In the genomic region with DNA sequence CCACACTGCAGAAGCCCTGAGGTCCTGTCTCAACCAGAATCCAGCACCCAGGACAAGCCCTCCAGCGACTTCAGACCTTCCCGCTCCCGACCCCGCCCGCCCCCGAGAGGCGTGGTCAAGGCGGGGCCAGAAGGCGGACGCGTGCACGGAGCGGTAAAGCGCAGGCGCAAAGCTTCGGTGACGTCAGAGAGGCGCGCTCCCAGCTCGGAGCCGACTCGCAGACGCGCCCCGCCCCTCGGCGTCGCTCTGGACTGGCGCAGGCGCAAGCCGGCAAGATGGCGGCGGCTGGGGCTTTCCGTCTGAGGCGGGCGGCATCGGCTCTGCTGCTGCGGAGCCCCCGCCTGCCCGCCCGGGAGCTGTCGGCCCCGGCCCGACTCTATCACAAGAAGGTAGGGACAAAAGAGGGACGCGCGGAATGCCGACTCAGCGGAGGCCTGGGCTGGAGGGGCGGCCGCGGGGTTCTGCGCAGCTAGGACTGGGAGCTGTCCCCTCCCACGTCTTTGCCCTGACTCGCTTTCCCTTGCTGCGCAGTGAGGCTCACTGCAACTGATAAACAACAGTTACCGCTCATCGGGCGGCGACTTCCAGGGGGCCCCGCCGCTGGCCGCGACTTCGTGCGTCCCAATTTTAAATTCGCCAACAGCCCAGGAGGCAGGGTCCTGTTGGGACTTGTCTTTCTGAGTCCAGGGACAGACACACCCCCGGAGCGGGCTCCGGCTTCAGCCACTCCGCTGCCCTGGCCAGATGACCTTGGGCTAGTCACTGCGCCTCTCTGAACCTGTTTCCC, we compare ENCODE assay signal across 1 cellular context.
A peak's percentile ranks its signal among the peaks of the same experiment; 100 is the strongest.
TF ChIP-seq lines count a peak whose summit lies in the region.

A gene (plus strand): TSS at position 249 of the 787 bp plus-strand sequence. CDS start 27 bp downstream, at position 276.

TF ChIP-seq in GM12878, 131 proteins besides CTCF, POLR2A, EP300 and RAD21 (continued from another document and continues in another):
- TF ChIP-seq, protein P1, sequence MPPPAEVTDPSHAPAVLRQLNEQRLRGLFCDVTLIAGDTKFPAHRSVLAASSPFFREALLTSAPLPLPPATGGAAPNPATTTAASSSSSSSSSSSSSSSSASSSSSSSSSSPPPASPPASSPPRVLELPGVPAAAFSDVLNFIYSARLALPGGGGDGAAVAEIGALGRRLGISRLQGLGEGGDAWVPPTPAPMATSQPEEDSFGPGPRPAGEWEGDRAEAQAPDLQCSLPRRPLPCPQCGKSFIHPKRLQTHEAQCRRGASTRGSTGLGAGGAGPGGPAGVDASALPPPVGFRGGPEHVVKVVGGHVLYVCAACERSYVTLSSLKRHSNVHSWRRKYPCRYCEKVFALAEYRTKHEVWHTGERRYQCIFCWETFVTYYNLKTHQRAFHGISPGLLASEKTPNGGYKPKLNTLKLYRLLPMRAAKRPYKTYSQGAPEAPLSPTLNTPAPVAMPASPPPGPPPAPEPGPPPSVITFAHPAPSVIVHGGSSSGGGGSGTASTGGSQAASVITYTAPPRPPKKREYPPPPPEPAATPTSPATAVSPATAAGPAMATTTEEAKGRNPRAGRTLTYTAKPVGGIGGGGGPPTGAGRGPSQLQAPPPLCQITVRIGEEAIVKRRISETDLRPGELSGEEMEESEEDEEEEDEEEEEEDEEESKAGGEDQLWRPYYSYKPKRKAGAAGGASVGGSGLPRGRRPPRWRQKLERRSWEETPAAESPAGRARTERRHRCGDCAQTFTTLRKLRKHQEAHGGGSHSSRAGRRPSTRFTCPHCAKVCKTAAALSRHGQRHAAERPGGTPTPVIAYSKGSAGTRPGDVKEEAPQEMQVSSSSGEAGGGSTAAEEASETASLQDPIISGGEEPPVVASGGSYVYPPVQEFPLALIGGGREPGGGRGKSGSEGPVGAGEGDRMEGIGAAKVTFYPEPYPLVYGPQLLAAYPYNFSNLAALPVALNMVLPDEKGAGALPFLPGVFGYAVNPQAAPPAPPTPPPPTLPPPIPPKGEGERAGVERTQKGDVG (CRISPR knock-in tag; IDR thresholded peaks at IDR 0.05) = no peak
- TF ChIP-seq STAT3 (IDR thresholded peaks at IDR 0.05; ENCODE audit: low read depth, low read length) = no peak
- TF ChIP-seq EGR1 (IDR thresholded peaks at IDR 0.05; ENCODE audit: borderline replicate concordance in 1 of 2, low read depth in 2 of 2, low read length in 2 of 2) = peak in 1 of 2 experiments; percentile 57; a peak in 1 of 3 replicates
- no peak for TF ChIP-seq ASH2L (IDR thresholded peaks at IDR 0.05; ENCODE audit: borderline replicate concordance, low read depth)
- TF ChIP-seq, protein P2, sequence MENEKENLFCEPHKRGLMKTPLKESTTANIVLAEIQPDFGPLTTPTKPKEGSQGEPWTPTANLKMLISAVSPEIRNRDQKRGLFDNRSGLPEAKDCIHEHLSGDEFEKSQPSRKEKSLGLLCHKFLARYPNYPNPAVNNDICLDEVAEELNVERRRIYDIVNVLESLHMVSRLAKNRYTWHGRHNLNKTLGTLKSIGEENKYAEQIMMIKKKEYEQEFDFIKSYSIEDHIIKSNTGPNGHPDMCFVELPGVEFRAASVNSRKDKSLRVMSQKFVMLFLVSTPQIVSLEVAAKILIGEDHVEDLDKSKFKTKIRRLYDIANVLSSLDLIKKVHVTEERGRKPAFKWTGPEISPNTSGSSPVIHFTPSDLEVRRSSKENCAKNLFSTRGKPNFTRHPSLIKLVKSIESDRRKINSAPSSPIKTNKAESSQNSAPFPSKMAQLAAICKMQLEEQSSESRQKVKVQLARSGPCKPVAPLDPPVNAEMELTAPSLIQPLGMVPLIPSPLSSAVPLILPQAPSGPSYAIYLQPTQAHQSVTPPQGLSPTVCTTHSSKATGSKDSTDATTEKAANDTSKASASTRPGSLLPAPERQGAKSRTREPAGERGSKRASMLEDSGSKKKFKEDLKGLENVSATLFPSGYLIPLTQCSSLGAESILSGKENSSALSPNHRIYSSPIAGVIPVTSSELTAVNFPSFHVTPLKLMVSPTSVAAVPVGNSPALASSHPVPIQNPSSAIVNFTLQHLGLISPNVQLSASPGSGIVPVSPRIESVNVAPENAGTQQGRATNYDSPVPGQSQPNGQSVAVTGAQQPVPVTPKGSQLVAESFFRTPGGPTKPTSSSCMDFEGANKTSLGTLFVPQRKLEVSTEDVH (IDR thresholded peaks at IDR 0.05; ENCODE audit: low read depth, partially characterized antibody) = no peak
- TF ChIP-seq KLF5 (IDR thresholded peaks at IDR 0.05; ENCODE audit: partially characterized antibody) = peak; percentile 70
- TF ChIP-seq HDAC6 (IDR thresholded peaks at IDR 0.05; ENCODE audit: unreplicated experiment) = no peak
- TF ChIP-seq SIX5 (IDR thresholded peaks at IDR 0.05; ENCODE audit: low read depth, low read length, severe bottlenecking) = peak; percentile 40
- TF ChIP-seq TCF3 (IDR thresholded peaks at IDR 0.05; ENCODE audit: borderline replicate concordance, insufficient read depth, low read depth, low read length) = no peak
- TF ChIP-seq CHD1 (IDR thresholded peaks at IDR 0.05; ENCODE audit: low read depth, low read length) = 0 out of 2 replicates have a peak, but pooled peaks have one; percentile 60
- TF ChIP-seq RUNX3 (IDR thresholded peaks at IDR 0.05; ENCODE audit: low read length) = no peak
- TF ChIP-seq RELA (IDR thresholded peaks at IDR 0.05; ENCODE audit: borderline replicate concordance, partially characterized antibody) = peak; percentile 84
- peak; percentile 89; the same call in 1 of the 2 replicates for TF ChIP-seq TAF1 (IDR thresholded peaks at IDR 0.05; ENCODE audit: borderline replicate concordance, low read depth, low read length)
- TF ChIP-seq PML (IDR thresholded peaks at IDR 0.05; ENCODE audit: low read length) = no peak
- no peak for TF ChIP-seq ZNF207 (IDR thresholded peaks at IDR 0.05; ENCODE audit: borderline replicate concordance)
- TF ChIP-seq, protein P3, sequence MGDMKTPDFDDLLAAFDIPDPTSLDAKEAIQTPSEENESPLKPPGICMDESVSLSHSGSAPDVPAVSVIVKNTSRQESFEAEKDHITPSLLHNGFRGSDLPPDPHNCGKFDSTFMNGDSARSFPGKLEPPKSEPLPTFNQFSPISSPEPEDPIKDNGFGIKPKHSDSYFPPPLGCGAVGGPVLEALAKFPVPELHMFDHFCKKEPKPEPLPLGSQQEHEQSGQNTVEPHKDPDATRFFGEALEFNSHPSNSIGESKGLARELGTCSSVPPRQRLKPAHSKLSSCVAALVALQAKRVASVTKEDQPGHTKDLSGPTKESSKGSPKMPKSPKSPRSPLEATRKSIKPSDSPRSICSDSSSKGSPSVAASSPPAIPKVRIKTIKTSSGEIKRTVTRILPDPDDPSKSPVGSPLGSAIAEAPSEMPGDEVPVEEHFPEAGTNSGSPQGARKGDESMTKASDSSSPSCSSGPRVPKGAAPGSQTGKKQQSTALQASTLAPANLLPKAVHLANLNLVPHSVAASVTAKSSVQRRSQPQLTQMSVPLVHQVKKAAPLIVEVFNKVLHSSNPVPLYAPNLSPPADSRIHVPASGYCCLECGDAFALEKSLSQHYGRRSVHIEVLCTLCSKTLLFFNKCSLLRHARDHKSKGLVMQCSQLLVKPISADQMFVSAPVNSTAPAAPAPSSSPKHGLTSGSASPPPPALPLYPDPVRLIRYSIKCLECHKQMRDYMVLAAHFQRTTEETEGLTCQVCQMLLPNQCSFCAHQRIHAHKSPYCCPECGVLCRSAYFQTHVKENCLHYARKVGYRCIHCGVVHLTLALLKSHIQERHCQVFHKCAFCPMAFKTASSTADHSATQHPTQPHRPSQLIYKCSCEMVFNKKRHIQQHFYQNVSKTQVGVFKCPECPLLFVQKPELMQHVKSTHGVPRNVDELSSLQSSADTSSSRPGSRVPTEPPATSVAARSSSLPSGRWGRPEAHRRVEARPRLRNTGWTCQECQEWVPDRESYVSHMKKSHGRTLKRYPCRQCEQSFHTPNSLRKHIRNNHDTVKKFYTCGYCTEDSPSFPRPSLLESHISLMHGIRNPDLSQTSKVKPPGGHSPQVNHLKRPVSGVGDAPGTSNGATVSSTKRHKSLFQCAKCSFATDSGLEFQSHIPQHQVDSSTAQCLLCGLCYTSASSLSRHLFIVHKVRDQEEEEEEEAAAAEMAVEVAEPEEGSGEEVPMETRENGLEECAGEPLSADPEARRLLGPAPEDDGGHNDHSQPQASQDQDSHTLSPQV (IDR thresholded peaks at IDR 0.05) = 0 out of 2 replicates have a peak, but pooled peaks have one; percentile 21
- TF ChIP-seq, protein P4, sequence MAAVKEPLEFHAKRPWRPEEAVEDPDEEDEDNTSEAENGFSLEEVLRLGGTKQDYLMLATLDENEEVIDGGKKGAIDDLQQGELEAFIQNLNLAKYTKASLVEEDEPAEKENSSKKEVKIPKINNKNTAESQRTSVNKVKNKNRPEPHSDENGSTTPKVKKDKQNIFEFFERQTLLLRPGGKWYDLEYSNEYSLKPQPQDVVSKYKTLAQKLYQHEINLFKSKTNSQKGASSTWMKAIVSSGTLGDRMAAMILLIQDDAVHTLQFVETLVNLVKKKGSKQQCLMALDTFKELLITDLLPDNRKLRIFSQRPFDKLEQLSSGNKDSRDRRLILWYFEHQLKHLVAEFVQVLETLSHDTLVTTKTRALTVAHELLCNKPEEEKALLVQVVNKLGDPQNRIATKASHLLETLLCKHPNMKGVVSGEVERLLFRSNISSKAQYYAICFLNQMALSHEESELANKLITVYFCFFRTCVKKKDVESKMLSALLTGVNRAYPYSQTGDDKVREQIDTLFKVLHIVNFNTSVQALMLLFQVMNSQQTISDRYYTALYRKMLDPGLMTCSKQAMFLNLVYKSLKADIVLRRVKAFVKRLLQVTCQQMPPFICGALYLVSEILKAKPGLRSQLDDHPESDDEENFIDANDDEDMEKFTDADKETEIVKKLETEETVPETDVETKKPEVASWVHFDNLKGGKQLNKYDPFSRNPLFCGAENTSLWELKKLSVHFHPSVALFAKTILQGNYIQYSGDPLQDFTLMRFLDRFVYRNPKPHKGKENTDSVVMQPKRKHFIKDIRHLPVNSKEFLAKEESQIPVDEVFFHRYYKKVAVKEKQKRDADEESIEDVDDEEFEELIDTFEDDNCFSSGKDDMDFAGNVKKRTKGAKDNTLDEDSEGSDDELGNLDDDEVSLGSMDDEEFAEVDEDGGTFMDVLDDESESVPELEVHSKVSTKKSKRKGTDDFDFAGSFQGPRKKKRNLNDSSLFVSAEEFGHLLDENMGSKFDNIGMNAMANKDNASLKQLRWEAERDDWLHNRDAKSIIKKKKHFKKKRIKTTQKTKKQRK (IDR thresholded peaks at IDR 0.05; ENCODE audit: low read depth, low read length) = no peak
- no peak for TF ChIP-seq ZNF217 (IDR thresholded peaks at IDR 0.05)
- TF ChIP-seq, protein P5, sequence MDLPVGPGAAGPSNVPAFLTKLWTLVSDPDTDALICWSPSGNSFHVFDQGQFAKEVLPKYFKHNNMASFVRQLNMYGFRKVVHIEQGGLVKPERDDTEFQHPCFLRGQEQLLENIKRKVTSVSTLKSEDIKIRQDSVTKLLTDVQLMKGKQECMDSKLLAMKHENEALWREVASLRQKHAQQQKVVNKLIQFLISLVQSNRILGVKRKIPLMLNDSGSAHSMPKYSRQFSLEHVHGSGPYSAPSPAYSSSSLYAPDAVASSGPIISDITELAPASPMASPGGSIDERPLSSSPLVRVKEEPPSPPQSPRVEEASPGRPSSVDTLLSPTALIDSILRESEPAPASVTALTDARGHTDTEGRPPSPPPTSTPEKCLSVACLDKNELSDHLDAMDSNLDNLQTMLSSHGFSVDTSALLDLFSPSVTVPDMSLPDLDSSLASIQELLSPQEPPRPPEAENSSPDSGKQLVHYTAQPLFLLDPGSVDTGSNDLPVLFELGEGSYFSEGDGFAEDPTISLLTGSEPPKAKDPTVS (IDR thresholded peaks at IDR 0.05; ENCODE audit: low read depth, low read length) = no peak
- TF ChIP-seq IRF4 (IDR thresholded peaks at IDR 0.05; ENCODE audit: low read depth, low read length) = no peak
- no peak for TF ChIP-seq CEBPB (IDR thresholded peaks at IDR 0.05; ENCODE audit: borderline replicate concordance in 1 of 2, low read depth in 2 of 2, low read length in 2 of 2)
- TF ChIP-seq, protein P6, sequence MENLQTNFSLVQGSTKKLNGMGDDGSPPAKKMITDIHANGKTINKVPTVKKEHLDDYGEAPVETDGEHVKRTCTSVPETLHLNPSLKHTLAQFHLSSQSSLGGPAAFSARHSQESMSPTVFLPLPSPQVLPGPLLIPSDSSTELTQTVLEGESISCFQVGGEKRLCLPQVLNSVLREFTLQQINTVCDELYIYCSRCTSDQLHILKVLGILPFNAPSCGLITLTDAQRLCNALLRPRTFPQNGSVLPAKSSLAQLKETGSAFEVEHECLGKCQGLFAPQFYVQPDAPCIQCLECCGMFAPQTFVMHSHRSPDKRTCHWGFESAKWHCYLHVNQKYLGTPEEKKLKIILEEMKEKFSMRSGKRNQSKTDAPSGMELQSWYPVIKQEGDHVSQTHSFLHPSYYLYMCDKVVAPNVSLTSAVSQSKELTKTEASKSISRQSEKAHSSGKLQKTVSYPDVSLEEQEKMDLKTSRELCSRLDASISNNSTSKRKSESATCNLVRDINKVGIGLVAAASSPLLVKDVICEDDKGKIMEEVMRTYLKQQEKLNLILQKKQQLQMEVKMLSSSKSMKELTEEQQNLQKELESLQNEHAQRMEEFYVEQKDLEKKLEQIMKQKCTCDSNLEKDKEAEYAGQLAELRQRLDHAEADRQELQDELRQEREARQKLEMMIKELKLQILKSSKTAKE (IDR thresholded peaks at IDR 0.05; ENCODE audit: low read depth, poor library complexity, severe bottlenecking) = no peak
- TF ChIP-seq CBX3 (IDR thresholded peaks at IDR 0.05; ENCODE audit: borderline replicate concordance, low read depth) = no peak
- TF ChIP-seq, protein P7, sequence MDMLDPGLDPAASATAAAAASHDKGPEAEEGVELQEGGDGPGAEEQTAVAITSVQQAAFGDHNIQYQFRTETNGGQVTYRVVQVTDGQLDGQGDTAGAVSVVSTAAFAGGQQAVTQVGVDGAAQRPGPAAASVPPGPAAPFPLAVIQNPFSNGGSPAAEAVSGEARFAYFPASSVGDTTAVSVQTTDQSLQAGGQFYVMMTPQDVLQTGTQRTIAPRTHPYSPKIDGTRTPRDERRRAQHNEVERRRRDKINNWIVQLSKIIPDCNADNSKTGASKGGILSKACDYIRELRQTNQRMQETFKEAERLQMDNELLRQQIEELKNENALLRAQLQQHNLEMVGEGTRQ (IDR thresholded peaks at IDR 0.05; ENCODE audit: borderline replicate concordance, low read depth, low read length) = no peak
- no peak for TF ChIP-seq NR2C2 (IDR thresholded peaks at IDR 0.05; ENCODE audit: borderline replicate concordance, control insufficient read depth, insufficient read length, low read depth)
- no peak for TF ChIP-seq RCOR1 (conservative IDR thresholded peaks at IDR 0.05; ENCODE audit: low read depth, low read length)
- TF ChIP-seq SMAD5 (IDR thresholded peaks at IDR 0.05; ENCODE audit: low read depth) = no peak
- no peak for TF ChIP-seq KDM1A (IDR thresholded peaks at IDR 0.05; ENCODE audit: borderline replicate concordance)
- TF ChIP-seq POLR2AphosphoS2 (IDR thresholded peaks at IDR 0.05; ENCODE audit: low read depth, low read length) = peak; percentile 81; the same call in 1 of the 2 replicates
- TF ChIP-seq, protein P8, sequence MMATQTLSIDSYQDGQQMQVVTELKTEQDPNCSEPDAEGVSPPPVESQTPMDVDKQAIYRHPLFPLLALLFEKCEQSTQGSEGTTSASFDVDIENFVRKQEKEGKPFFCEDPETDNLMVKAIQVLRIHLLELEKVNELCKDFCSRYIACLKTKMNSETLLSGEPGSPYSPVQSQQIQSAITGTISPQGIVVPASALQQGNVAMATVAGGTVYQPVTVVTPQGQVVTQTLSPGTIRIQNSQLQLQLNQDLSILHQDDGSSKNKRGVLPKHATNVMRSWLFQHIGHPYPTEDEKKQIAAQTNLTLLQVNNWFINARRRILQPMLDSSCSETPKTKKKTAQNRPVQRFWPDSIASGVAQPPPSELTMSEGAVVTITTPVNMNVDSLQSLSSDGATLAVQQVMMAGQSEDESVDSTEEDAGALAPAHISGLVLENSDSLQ (IDR thresholded peaks at IDR 0.05) = no peak
- no peak for TF ChIP-seq SMC3 (IDR thresholded peaks at IDR 0.05; ENCODE audit: borderline replicate concordance, low read length)
